In the genomic region with DNA sequence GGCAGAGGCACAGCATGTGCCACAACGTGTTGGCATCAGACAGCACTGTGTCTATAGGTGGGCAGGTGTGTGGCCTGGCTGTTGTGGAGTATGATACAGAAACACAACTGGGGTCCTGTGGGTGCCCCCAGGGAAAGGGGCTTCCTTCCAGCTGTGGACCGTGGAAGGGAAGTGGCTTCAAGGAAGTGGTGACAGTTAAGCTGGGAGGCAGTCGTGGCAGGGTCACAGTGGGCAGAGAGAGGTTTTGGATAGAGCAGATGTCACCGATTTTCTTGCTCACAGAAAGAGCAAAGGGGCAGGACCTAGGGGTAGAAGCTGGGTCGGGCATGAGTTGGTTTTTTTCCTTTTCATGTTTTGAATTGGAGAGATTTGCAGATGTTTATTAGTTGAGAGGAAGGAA, we compare ENCODE assay signal across 18 cellular contexts. TPM values are rescaled to one million over a fixed set of nuclear protein-coding genes. Genes with fewer than 3 reads are reported as not detected.
DNase-seq lines count a peak whose midpoint lies in the region; ATAC-seq and TF ChIP-seq lines count a peak whose summit lies in the region.
"Had no signal": no experiment of that assay in that cellular context is flagged by ENCODE, and none has a peak within 500 bp of the region (broad histone marks: within the 10 kb centered on the region; RNA-seq: fewer than 3 reads in every experiment).

No MANE protein-coding gene starts in this region.

- peaks cover 7% of the 10 kb centered on the region for H3K36me3 Mint-ChIP-seq in type B pancreatic cell

- DNase-seq in right atrium auricular region (ENCODE audit: low spot score), result no peak
- DNase-seq in heart right ventricle, result no peak
- peak; percentile 81 for DNase-seq in MV-4-11 (lab: John Stamatoyannopoulos, UW)
- no peak for DNase-seq in epithelial cell of prostate (ENCODE audit: low read depth, low spot score)
- no peak for DNase-seq in type B pancreatic cell (ENCODE audit: extremely low spot score, unreplicated experiment)
- DNase-seq in stomach, result no peak
- DNase-seq: activated CD4-positive, CD25-positive, alpha-beta regulatory T cell treated with anti-CD3 and anti-CD28 coated beads, Interleukin-2, amount 50 U/mL, for 72 hours; activated effector memory CD4-positive, alpha-beta T cell treated with Interleukin-2 at 50 U/mL for 16 hours; BE2C; effector CD4-positive, alpha-beta T cell; MG63; NCI-H2081 treated with DMSO at 0.1 percent for 48 hours; NCI-H69; occipital lobe; small intestine; T-helper 1 cell had no signal

- H3K4me1 Mint-ChIP-seq in type B pancreatic cell (ENCODE audit: unreplicated experiment), result peaks cover 4% of the 10 kb centered on the region

- no peak for TF ChIP-seq POLR2A in stomach (IDR thresholded peaks at IDR 0.05)

- H3K27ac ChIP-seq in right atrium auricular region (peak overlapping the region; percentile 4 to 12), heart right ventricle (peak overlapping the region in 3 of 10 donors; percentile 20 to 29 (median 20)), epithelial cell of prostate (peak overlapping the region; percentile 94), stomach (peak overlapping the region in 2 of 5 donors; percentile 2 to 57)

- H3K27me3 ChIP-seq in right atrium auricular region (no peaks in the 10 kb centered on the region), heart right ventricle (no peaks in the 10 kb centered on the region), stomach (no peaks in the 10 kb centered on the region)
- H3K27me3 ChIP-seq: BE2C, MG63 had no signal

- H3K27me3 Mint-ChIP-seq in type B pancreatic cell, result no peaks in the 10 kb centered on the region

- H3K4me1 ChIP-seq in right atrium auricular region, result peaks cover 0 to 9% of the 10 kb centered on the region in 2 donors
- H3K4me1 ChIP-seq in heart right ventricle, result peaks cover 0 to 28% (median 8%) of the 10 kb centered on the region in 9 donors
- peaks cover 10 to 26% (median 18%) of the 10 kb centered on the region in 4 donors for H3K4me1 ChIP-seq in stomach

- H3K9me3 ChIP-seq in right atrium auricular region (no peaks in the 10 kb centered on the region), heart right ventricle (no peaks in the 10 kb centered on the region), stomach (no peaks in the 10 kb centered on the region)
- H3K9me3 ChIP-seq: BE2C, MG63 had no signal

- no peak for TF ChIP-seq CTCF in right atrium auricular region (IDR thresholded peaks at IDR 0.05)
- no peak for TF ChIP-seq CTCF in heart right ventricle (IDR thresholded peaks at IDR 0.05)
- no peak for TF ChIP-seq CTCF in type B pancreatic cell (conservative IDR thresholded peaks at IDR 0.05)
- no peak for TF ChIP-seq CTCF in stomach (IDR thresholded peaks at IDR 0.05)

- ATAC-seq in heart right ventricle (no peak), HG02571 (IDR thresholded peaks at IDR 0.05; ENCODE audit: unreplicated experiment) (no peak), HG03439 (IDR thresholded peaks at IDR 0.05; ENCODE audit: unreplicated experiment) (no peak)

- peak overlapping the region; percentile 32 for H3K27ac Mint-ChIP-seq in type B pancreatic cell

- 49 to 58% methylated on average over 5 of the region's 5 CpGs for WGBS in heart right ventricle, 2 donors
- WGBS in stomach, 5 donors, result 51 to 63% (median 61%) methylated on average over 5 of the region's 5 CpGs

- no peaks in the 10 kb centered on the region for H3K9me3 Mint-ChIP-seq in type B pancreatic cell

- no peak overlapping the region for H3K4me3 ChIP-seq in right atrium auricular region
- no peak overlapping the region for H3K4me3 ChIP-seq in heart right ventricle
- H3K4me3 ChIP-seq in stomach, result no peak overlapping the region
- H3K4me3 ChIP-seq: MG63 had no signal

- H3K4me3 Mint-ChIP-seq in type B pancreatic cell, result no peak overlapping the region

- intact Hi-C loops in heart right ventricle (cut with DNase I), result no loop called here
- intact Hi-C loops in stomach (cut with DNase I; ENCODE audit: low total_unique reads), result no loop called here

- no peak for TF ChIP-seq EP300 in stomach (IDR thresholded peaks at IDR 0.05)

- peaks cover 8% of the 10 kb centered on the region for H3K36me3 ChIP-seq in right atrium auricular region
- peaks cover 0 to 59% (median 3%) of the 10 kb centered on the region in 9 donors for H3K36me3 ChIP-seq in heart right ventricle
- H3K36me3 ChIP-seq in stomach, result peaks cover 3 to 68% (median 60%) of the 10 kb centered on the region in 4 donors

RNA-seq across cellular contexts. Expression of gene ORAI3, which starts 11.2 kb away (rescaled TPM):
- total RNA-seq in right atrium auricular region, result 10 to 100 TPM; 22.4 to 23.0 TPM
- total RNA-seq in heart right ventricle, result 10 to 100 TPM in 8 of 10 donors, 1 to 10 TPM in 2; 7.8 to 19.8 (median 11.4) TPM
- 10 to 100 TPM; 10.1 to 15.4 TPM for polyA plus RNA-seq in heart right ventricle
- total RNA-seq in type B pancreatic cell (ENCODE audit: low replicate concordance), result 18.7 and 19.4 TPM in 2 replicates
- total RNA-seq in stomach, result 10 to 100 TPM in 2 of 5 donors, 1 to 10 TPM in 2, not detected in 1; 6.7 to 14.0 (median 11.2) TPM
- 10 to 100 TPM in 2 of 3 donors, 1 to 10 TPM in 1; 7.8 to 26.0 (median 10.5) TPM for polyA plus RNA-seq in stomach

RNA-seq across cellular contexts. Expression of gene FBXL19, which starts 14.3 kb away (rescaled TPM):
- total RNA-seq in right atrium auricular region, result 1 to 10 TPM; 5.7 to 7.9 TPM
- 1 to 10 TPM; 4.1 to 8.7 (median 5.8) TPM for total RNA-seq in heart right ventricle
- polyA plus RNA-seq in heart right ventricle, result 10 to 100 TPM in 1 of 2 donors, 1 to 10 TPM in 1; 5.4 to 14.1 TPM
- total RNA-seq in type B pancreatic cell (ENCODE audit: low replicate concordance), result 29.0 and 46.4 TPM in 2 replicates
- total RNA-seq in stomach, result 100 to 1,000 TPM in 1 of 5 donors, 10 to 100 TPM in 1, 1 to 10 TPM in 3; 6.7 to 252 (median 9.7) TPM
- 10 to 100 TPM in 1 of 3 donors, 1 to 10 TPM in 2; 5.8 to 12.7 (median 8.2) TPM for polyA plus RNA-seq in stomach

RNA-seq across cellular contexts. Expression of gene SETD1A, which starts 19.9 kb away (rescaled TPM):
- total RNA-seq in right atrium auricular region (1 to 10 TPM; 3.8 to 8.6 TPM), heart right ventricle (10 to 100 TPM in 2 of 10 donors, 1 to 10 TPM in 8; 7.5 to 11.4 (median 9.2) TPM), type B pancreatic cell (ENCODE audit: low replicate concordance) (19.3 and 25.0 TPM in 2 replicates), stomach (10 to 100 TPM in 3 of 5 donors, 1 to 10 TPM in 2; 4.4 to 22.2 (median 19.2) TPM)
- polyA plus RNA-seq in heart right ventricle (10 to 100 TPM in 1 of 2 donors, 1 to 10 TPM in 1; 5.8 to 11.2 TPM), stomach (1 to 10 TPM; 5.2 to 7.5 (median 5.9) TPM)

RNA-seq across cellular contexts. Expression of gene CTF1, which starts 41.3 kb away (rescaled TPM):
- total RNA-seq in right atrium auricular region (1 to 10 TPM; 6.5 to 7.6 TPM), heart right ventricle (10 to 100 TPM in 9 of 10 donors, 1 to 10 TPM in 1; 8.6 to 28.2 (median 19.9) TPM), type B pancreatic cell (ENCODE audit: low replicate concordance) (2.5 and 3.1 TPM in 2 replicates), stomach (1 to 10 TPM in 1 of 5 donors, under 1 TPM in 2, not detected in 2; 0.29 to 2.3 (median 0.55) TPM)
- polyA plus RNA-seq in heart right ventricle (10 to 100 TPM in 1 of 2 donors, 1 to 10 TPM in 1; 6.5 to 10.4 TPM), stomach (1 to 10 TPM; 2.1 to 4.5 (median 2.9) TPM)
- total RNA-seq: occipital lobe had no signal

RNA-seq across cellular contexts. Expression of gene BCL7C, which starts 43.8 kb away (rescaled TPM):
- total RNA-seq in right atrium auricular region, result 10 to 100 TPM; 21.1 to 35.1 TPM
- 10 to 100 TPM; 24.2 to 31.3 (median 27.0) TPM for total RNA-seq in heart right ventricle
- polyA plus RNA-seq in heart right ventricle, result 10 to 100 TPM; 30.5 to 68.8 TPM
- 26.3 and 35.0 TPM in 2 replicates for total RNA-seq in type B pancreatic cell (ENCODE audit: low replicate concordance)
- 10 to 100 TPM; 12.2 to 44.6 (median 21.6) TPM for total RNA-seq in stomach
- polyA plus RNA-seq in stomach, result 10 to 100 TPM; 39.5 to 58.2 (median 48.4) TPM
